In genomic region chr14:29144598-29144997, GRCh38 we compare ENCODE assay signal across 15 cellular contexts.
DNase-seq lines count a peak whose midpoint lies in the region; ATAC-seq, FAIRE-seq and TF ChIP-seq lines count a peak whose summit lies in the region.
"Had no signal": no experiment of that assay in that cellular context is flagged by ENCODE, and none has a peak within 500 bp of the region (broad histone marks: within the 10 kb centered on the region; RNA-seq: fewer than 3 reads in every experiment).

No MANE protein-coding gene starts in this region.

- 0 to 1% methylated on average over 2 of the region's 2 CpGs for WGBS in GM23248 (ENCODE audit: low coverage in 1 of 2, low lambda C conversion rate in 2 of 2, missing lambda C conversion rate in 2 of 2), 2 experiments
- 67 to 76% methylated on average over 2 of the region's 2 CpGs for WGBS in body of pancreas, 2 donors

- DNase-seq in GM23248 (peak; percentile 97), adipocyte (ENCODE audit: low read depth) (peak; percentile 96), fibroblast of pulmonary artery (ENCODE audit: low read depth) (peak; percentile 94), urothelium cell line (ENCODE audit: low spot score) (peak; percentile 41), cerebellum (ENCODE audit: low spot score) (no peak), body of pancreas (no peak)
- DNase-seq: activated CD8-positive, alpha-beta T cell treated with anti-CD3 and anti-CD28 coated beads for 36 hours; GF-D8; left cardiac atrium; NCI-H2171 treated with DMSO at 0.1 percent for 48 hours; posterior cingulate gyrus; stimulated activated CD4-positive, alpha-beta T cell treated with anti-CD3 and anti-CD28 coated beads, Interleukin-1b, Interleukin-23, amount 100 ng/mL, for 48 hours; transverse colon had no signal

- H3K4me3 ChIP-seq in GM23248, result peak overlapping the region; percentile 21; the same call in 1 of the 2 replicates
- H3K4me3 ChIP-seq in adipocyte (ENCODE audit: low read length), result peak overlapping the region; percentile 40
- no peak overlapping the region for H3K4me3 ChIP-seq in fibroblast of pulmonary artery (replicated peaks; ENCODE audit: low read depth, low read length)
- no peak overlapping the region for H3K4me3 ChIP-seq in body of pancreas
- H3K4me3 ChIP-seq: transverse colon had no signal

- H3K9me3 ChIP-seq in GM23248 (ENCODE audit: low read depth) (no peaks in the 10 kb centered on the region), adipocyte (ENCODE audit: control insufficient read depth, low read length) (no peaks in the 10 kb centered on the region), body of pancreas (no peaks in the 10 kb centered on the region)
- H3K9me3 ChIP-seq: transverse colon had no signal

- no peaks in the 10 kb centered on the region for H3K79me2 ChIP-seq in GM23248 (ENCODE audit: insufficient read depth)

- peaks cover 21% of the 10 kb centered on the region for H3F3A ChIP-seq in GM23248 (ENCODE audit: insufficient read depth)

- no peak for FAIRE-seq in urothelium cell line (lab: Jason Lieb, UNC)

- 0 out of 2 replicates have a peak overlapping the region, but pooled peaks have one; percentile 8 for H2AFZ ChIP-seq in GM23248

- H4K20me1 ChIP-seq in GM23248 (ENCODE audit: insufficient read depth), result no peaks in the 10 kb centered on the region

- TF ChIP-seq CTCF in fibroblast of pulmonary artery (IDR thresholded peaks at IDR 0.05; ENCODE audit: low read length, missing control alignments) (no peak), body of pancreas (IDR thresholded peaks at IDR 0.05) (no peak)

- ATAC-seq in GM21619 (IDR thresholded peaks at IDR 0.05; ENCODE audit: unreplicated experiment) (no peak), body of pancreas (no peak)
- ATAC-seq: activated CD8-positive, alpha-beta T cell treated with anti-CD3 and anti-CD28 coated beads for 36 hours; activated T-helper 17 cell treated with anti-CD3 and anti-CD28 coated beads, Interleukin-2, amount 50 U/mL, for 72 hours had no signal

- H3K4me1 ChIP-seq in GM23248 (ENCODE audit: insufficient read depth), result peaks cover 17% of the 10 kb centered on the region
- H3K4me1 ChIP-seq in adipocyte (ENCODE audit: control insufficient read depth, insufficient read depth, low read length), result peaks cover 23% of the 10 kb centered on the region
- no peaks in the 10 kb centered on the region for H3K4me1 ChIP-seq in body of pancreas
- H3K4me1 ChIP-seq: transverse colon had no signal

- in situ Hi-C loops in GM23248 (cut with MboI), result no loop called here

- H3K36me3 ChIP-seq in GM23248 (ENCODE audit: low read depth) (no peaks in the 10 kb centered on the region), adipocyte (ENCODE audit: control insufficient read depth, insufficient read depth, low read length, severe bottlenecking) (no peaks in the 10 kb centered on the region), body of pancreas (replicated peaks in 1 of 2; ENCODE audit: insufficient read depth in 1 of 2, low read depth in 2 of 2) (no peaks in the 10 kb centered on the region)
- H3K36me3 ChIP-seq: transverse colon had no signal

- intact Hi-C loops in body of pancreas (cut with DNase I), result no loop called here

- TF ChIP-seq POLR2A in body of pancreas (IDR thresholded peaks at IDR 0.05), result no peak

- H3K9ac ChIP-seq in GM23248 (no peak overlapping the region), adipocyte (ENCODE audit: low read length) (peak overlapping the region; percentile 36)

- H3K27ac ChIP-seq in GM23248 (peak overlapping the region; percentile 33), body of pancreas (no peak overlapping the region)
- H3K27ac ChIP-seq: transverse colon had no signal

- H3K27me3 ChIP-seq in GM23248 (replicated peaks; ENCODE audit: insufficient read depth) (no peaks in the 10 kb centered on the region), adipocyte (replicated peaks; ENCODE audit: control insufficient read depth, insufficient read depth, low read length) (no peaks in the 10 kb centered on the region), body of pancreas (no peaks in the 10 kb centered on the region)
- H3K27me3 ChIP-seq: transverse colon had no signal

- H3K4me2 ChIP-seq in GM23248 (ENCODE audit: unreplicated experiment), result peak overlapping the region; percentile 47

- no peaks in the 10 kb centered on the region for H3K9me2 ChIP-seq in GM23248 (ENCODE audit: insufficient read depth)

Comparison
In these comparisons a context has a peak if more than half of its experiments do, and no peak if none do; other contexts are left out.
1. DNase-seq: peak in GM23248 (single experiment), adipocyte (single experiment), fibroblast of pulmonary artery (single experiment) and urothelium cell line (single experiment); none in cerebellum (single experiment) and body of pancreas (0 of 4).
2. H3K4me3 ChIP-seq: peak in GM23248 (single experiment) and adipocyte (single experiment); none in fibroblast of pulmonary artery (single experiment) and body of pancreas (0 of 2).